ENCODE assay signal across 12 cellular contexts in the genomic region with DNA sequence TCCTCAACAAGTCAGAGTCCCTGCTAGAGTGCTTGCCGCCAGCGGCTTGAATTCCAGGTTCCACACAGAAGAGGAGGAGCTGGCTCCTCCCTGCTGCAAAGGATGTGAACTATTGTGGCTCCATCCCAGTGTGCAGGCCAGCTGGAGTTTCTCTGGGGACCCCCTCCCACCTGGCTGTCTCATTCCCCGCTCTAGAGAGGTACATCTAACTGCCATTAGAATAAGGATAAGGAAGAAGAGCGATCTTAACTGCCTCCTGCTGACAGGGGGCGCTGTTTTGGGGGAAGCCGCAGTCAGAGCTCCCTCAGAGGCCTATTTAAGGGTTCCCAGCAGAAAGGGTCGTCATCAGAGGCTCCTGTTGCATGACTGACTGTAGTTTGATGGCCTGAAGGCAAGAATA. TPM values are rescaled to one million over a fixed set of nuclear protein-coding genes. Genes with fewer than 3 reads are reported as not detected.
DNase-seq lines count a peak whose midpoint lies in the region; ATAC-seq, FAIRE-seq and TF ChIP-seq lines count a peak whose summit lies in the region.
"Had no signal": no experiment of that assay in that cellular context is flagged by ENCODE, and none has a peak within 500 bp of the region (broad histone marks: within the 10 kb centered on the region; RNA-seq: fewer than 3 reads in every experiment).

No MANE protein-coding gene starts in this region.

- intact Hi-C loops in K562 (cut with micrococcal nuclease): loop anchor here (2.0 kb wide), 1 partner anchor 33 kb away; no protein-coding TSS in a partner anchor
- intact Hi-C loops in CD4-positive, alpha-beta T cell (cut with DNase I, micrococcal nuclease): no loop called here

- H3K27me3 ChIP-seq in Karpas-422 (ENCODE audit: low read length) (no peaks in the 10 kb centered on the region), K562 (ENCODE audit: control insufficient read depth in 2 of 2, insufficient read depth in 2 of 2, low read length in 2 of 2) (no peaks in the 10 kb centered on the region), neuronal stem cell (ENCODE audit: control insufficient read depth in 3 of 3, insufficient read depth in 3 of 3, low read depth in 1 of 3, low read length in 3 of 3) (peaks cover 0 to 3% (median 0%) of the 10 kb centered on the region in 3 experiments)
- no peaks in the 10 kb centered on the region for H3K27me3 ChIP-seq in CD4-positive, alpha-beta T cell (ENCODE audit: control insufficient read depth, insufficient read depth, low read length)

- H3K27ac ChIP-seq in Karpas-422 (ENCODE audit: low read length): no peak overlapping the region
- H3K27ac ChIP-seq in K562 (ENCODE audit: extremely low read depth, low read depth, low read length): peak overlapping the region; percentile 65; the same call in 1 of the 3 replicates
- H3K27ac ChIP-seq in neuronal stem cell (replicated peaks; ENCODE audit: low read length): no peak overlapping the region
- no peak overlapping the region for H3K27ac ChIP-seq in CD4-positive, alpha-beta T cell (ENCODE audit: low read depth, low read length)
- H3K27ac ChIP-seq: SJSA1 had no signal

- no peak overlapping the region for H3K14ac ChIP-seq in neuronal stem cell (ENCODE audit: low read length)

- peaks cover 36% of the 10 kb centered on the region for H3K27me3 Mint-ChIP-seq in CD4-positive, alpha-beta T cell

- no peak overlapping the region for H3K4ac ChIP-seq in neuronal stem cell (ENCODE audit: low read length)

- H3K9ac ChIP-seq in Karpas-422 (ENCODE audit: low read length) (no peak overlapping the region), K562 (ENCODE audit: insufficient read depth in 1 of 2, low read depth in 2 of 2, low read length in 2 of 2) (no peak overlapping the region), neuronal stem cell (ENCODE audit: low read depth, low read length, poor library complexity) (no peak overlapping the region)

- H3K36me3 ChIP-seq in Karpas-422 (ENCODE audit: insufficient read depth, low read length) (no peaks in the 10 kb centered on the region), K562 (ENCODE audit: control insufficient read depth, insufficient read depth, low read length) (no peaks in the 10 kb centered on the region), neuronal stem cell (replicated peaks in 1 of 2; ENCODE audit: control insufficient read depth in 2 of 2, insufficient read depth in 2 of 2, low read length in 2 of 2) (no peaks in the 10 kb centered on the region)
- H3K36me3 ChIP-seq: HAP-1, SJSA1 had no signal

- DNase-seq in DMS 273 (lab: John Stamatoyannopoulos, UW; ENCODE audit: unreplicated experiment): peak; percentile 57
- DNase-seq in DMS 273 treated with DMSO at 0.1 percent for 48 hours (lab: John Stamatoyannopoulos, UW): no peak
- peak; percentile 75 for DNase-seq in Karpas-422
- peak; percentile 20 to 78 (median 28) for DNase-seq in K562 (ENCODE audit: extremely low read depth in 1 of 4, low spot score in 3 of 4)
- DNase-seq in neuronal stem cell (ENCODE audit: low spot score): peak; percentile 54
- no peak for DNase-seq in CD4-positive, alpha-beta T cell
- DNase-seq in frontal cortex (ENCODE audit: low spot score in 2 of 2): no peak
- DNase-seq: 8988T had no signal

- no peak overlapping the region for H3K18ac ChIP-seq in neuronal stem cell (ENCODE audit: low read length)

- H4K20me1 ChIP-seq in Karpas-422 (ENCODE audit: insufficient read depth, low read depth, low read length) (no peaks in the 10 kb centered on the region), K562 (replicated peaks; ENCODE audit: control insufficient read depth, insufficient read depth, low read length) (no peaks in the 10 kb centered on the region)

- H3K79me1 ChIP-seq in neuronal stem cell (ENCODE audit: low read depth, low read length): no peaks in the 10 kb centered on the region

- H3K4me2 ChIP-seq in Karpas-422 (ENCODE audit: low read depth, low read length, poor library complexity, severe bottlenecking): no peak overlapping the region
- H3K4me2 ChIP-seq in K562 (ENCODE audit: insufficient read depth, low read length): peak overlapping the region; percentile 13; the same call in 1 of the 2 replicates
- no peak overlapping the region for H3K4me2 ChIP-seq in neuronal stem cell (ENCODE audit: insufficient read depth, low read length, poor library complexity, severe bottlenecking)

- POLR2A ChIA-PET in K562 (lab: Yijun Ruan, JAX): interaction anchor here (0.8 to 1.3 kb wide), 3 partner anchors 13 to 140 kb away, joined by 3 read pairs; a partner anchor contains a TSS
- POLR2A ChIA-PET in CD4-positive, alpha-beta T cell (lab: Charles Lee): no interaction called here

- TF ChIP-seq RAD21 in K562 (CRISPR knock-in tag; conservative IDR thresholded peaks at IDR 0.05 in 1 of 2, IDR thresholded peaks at IDR 0.05 in 1 of 2): peak in 1 of 2 experiments; percentile 61; a peak in 3 of 4 replicates

- no peak overlapping the region for H2BK5ac ChIP-seq in neuronal stem cell (ENCODE audit: low read length)

- H4K8ac ChIP-seq in neuronal stem cell (ENCODE audit: low read depth, low read length): no peak overlapping the region

- no peak overlapping the region for H2BK12ac ChIP-seq in neuronal stem cell (ENCODE audit: low read length)

- CTCF ChIA-PET in K562 (lab: Yijun Ruan, JAX; ENCODE audit: low intra/inter-chr PET ratio): no interaction called here
- CTCF ChIA-PET in CD4-positive, alpha-beta T cell (lab: Charles Lee): no interaction called here

- H3K4me1 Mint-ChIP-seq in CD4-positive, alpha-beta T cell (ENCODE audit: low read depth): no peaks in the 10 kb centered on the region

- H3K36me3 Mint-ChIP-seq in CD4-positive, alpha-beta T cell (ENCODE audit: low read depth): no peaks in the 10 kb centered on the region

- no peaks in the 10 kb centered on the region for H3K9me3 Mint-ChIP-seq in CD4-positive, alpha-beta T cell
- H3K9me3 Mint-ChIP-seq: dendritic cell treated with granulocyte-macrophage colony-stimulating factor and Interleukin-4, amounts not matched to agents 40 ng/mL and 50 ng/mL, for 4 days had no signal

- TF ChIP-seq EP300 in K562 (IDR thresholded peaks at IDR 0.05; ENCODE audit: low read length): no peak

- H3K4me3 ChIP-seq in Karpas-422 (ENCODE audit: low read length) (no peak overlapping the region), K562 (no peak overlapping the region), neuronal stem cell (ENCODE audit: low read length in 2 of 2) (no peak overlapping the region)
- H3K4me3 ChIP-seq: HAP-1, SJSA1 had no signal

- peak; percentile 78 for FAIRE-seq in K562 (lab: Jason Lieb, UNC)
- no peak for FAIRE-seq in frontal cortex (lab: Jason Lieb, UNC)

- no peaks in the 10 kb centered on the region for H3K9me1 ChIP-seq in K562 (ENCODE audit: control insufficient read depth, insufficient read depth, low read length)

- BruUV-seq in K562 (replicated peaks; lab: Mats Ljungman, UMichigan): no TSS peak

- in situ Hi-C loops in K562 (cut with MboI): no loop called here

- H2BK120ac ChIP-seq in neuronal stem cell (ENCODE audit: low read depth, low read length): no peak overlapping the region

- H3K4me1 ChIP-seq in Karpas-422 (ENCODE audit: low read length) (no peaks in the 10 kb centered on the region), K562 (replicated peaks in 1 of 2; ENCODE audit: control insufficient read depth in 2 of 2, insufficient read depth in 2 of 2, low read length in 2 of 2) (peaks cover 0 to 11% of the 10 kb centered on the region in 2 experiments; a peak in 3 of 5 replicates), neuronal stem cell (ENCODE audit: control insufficient read depth in 2 of 2, insufficient read depth in 1 of 2, low read depth in 1 of 2, low read length in 2 of 2) (no peaks in the 10 kb centered on the region)
- H3K4me1 ChIP-seq: HAP-1, SJSA1 had no signal

- no peak for TF ChIP-seq POLR2A in K562 (conservative IDR thresholded peaks at IDR 0.05)

- 46% methylated on average over 7 of the region's 7 CpGs for WGBS in K562 (ENCODE audit: insufficient coverage, low coverage, missing lambda C conversion rate)
- no CpG with 5 or more reads among the region's 7 CpGs for WGBS in neuronal stem cell (ENCODE audit: extremely low coverage in 2 of 2, insufficient read length in 2 of 2, insufficient replicate concordance in 1 of 2), 2 donors

- H3K79me2 ChIP-seq in Karpas-422 (ENCODE audit: low read length) (no peaks in the 10 kb centered on the region), K562 (ENCODE audit: control insufficient read depth, insufficient read depth, low read length) (no peaks in the 10 kb centered on the region)

- no peak overlapping the region for H3K23ac ChIP-seq in neuronal stem cell (ENCODE audit: low read depth, low read length, poor library complexity)

- H3K9me2 ChIP-seq in Karpas-422 (replicated peaks; ENCODE audit: insufficient read depth, low read length): no peaks in the 10 kb centered on the region

- no peak overlapping the region for H4K91ac ChIP-seq in neuronal stem cell (ENCODE audit: low read depth, low read length, poor library complexity)

- H3K9me3 ChIP-seq in Karpas-422 (ENCODE audit: low read length) (no peaks in the 10 kb centered on the region), K562 (replicated peaks; ENCODE audit: control insufficient read depth, insufficient read depth, low read depth, low read length) (no peaks in the 10 kb centered on the region), neuronal stem cell (replicated peaks in 1 of 2; ENCODE audit: control insufficient read depth in 2 of 2, insufficient read depth in 1 of 2, low read depth in 1 of 2, low read length in 2 of 2) (no peaks in the 10 kb centered on the region)
- H3K9me3 ChIP-seq in CD4-positive, alpha-beta T cell (ENCODE audit: control insufficient read depth, low read length): no peaks in the 10 kb centered on the region
- H3K9me3 ChIP-seq: HAP-1, SJSA1 had no signal

- H3K27ac Mint-ChIP-seq in CD4-positive, alpha-beta T cell: no peak overlapping the region
- H3K27ac Mint-ChIP-seq: dendritic cell treated with granulocyte-macrophage colony-stimulating factor and Interleukin-4, amounts not matched to agents 40 ng/mL and 50 ng/mL, for 4 days had no signal

- ATAC-seq in K562 (peak; percentile 89), HG02588 (IDR thresholded peaks at IDR 0.05; ENCODE audit: unreplicated experiment) (no peak)
- ATAC-seq in CD4-positive, alpha-beta T cell (ENCODE audit: poor library complexity): no peak

- peak; percentile 63 to 84 (median 69) for TF ChIP-seq CTCF in K562 (IDR thresholded peaks at IDR 0.05 in 2 of 3, conservative IDR thresholded peaks at IDR 0.05 in 1 of 3; ENCODE audit: insufficient read depth in 2 of 3, low read depth in 1 of 3, low read length in 3 of 3)
- TF ChIP-seq CTCF in CD4-positive, alpha-beta T cell (IDR thresholded peaks at IDR 0.05): no peak

- no peak overlapping the region for H3K4me3 Mint-ChIP-seq in CD4-positive, alpha-beta T cell
- H3K4me3 Mint-ChIP-seq: dendritic cell treated with granulocyte-macrophage colony-stimulating factor and Interleukin-4, amounts not matched to agents 40 ng/mL and 50 ng/mL, for 4 days had no signal

- no peak overlapping the region for H2AFZ ChIP-seq in Karpas-422 (ENCODE audit: low read length)
- peak overlapping the region; percentile 95 for H2AFZ ChIP-seq in K562 (ENCODE audit: low read depth, low read length)
- no peak overlapping the region for H2AFZ ChIP-seq in neuronal stem cell (ENCODE audit: low read length)

- H2BK15ac ChIP-seq in neuronal stem cell (ENCODE audit: low read length): no peak overlapping the region

- H2AK5ac ChIP-seq in neuronal stem cell (ENCODE audit: low read depth, low read length): no peak overlapping the region

RNA-seq across cellular contexts. Expression of a gene that starts 40.8 kb away (rescaled TPM):
- total RNA-seq in Karpas-422 (2014; rRNA removed; shearing (Covaris generic); ENCODE audit: low replicate concordance): not detected in 2 replicates
- total RNA-seq in K562 (2011; cell fraction: chromatin; rRNA removed; ENCODE audit: low replicate concordance): 0.33 and 0.39 TPM in 2 replicates
- 0.17 TPM in 1 of 2 replicates, not detected in the other for total RNA-seq in K562 (2011; cell fraction: nucleolus; rRNA removed)
- total RNA-seq in K562 (2011; cell fraction: nucleoplasm; rRNA removed): 0.08 and 0.88 TPM in 2 replicates
- total RNA-seq in K562 (2014; rRNA removed) (0.41 TPM in 1 of 2 replicates, not detected in the other), K562 (2014; rRNA removed; fragmentation: Illumina TruSeq; extraction: Trizol) (not detected in 2 replicates), K562 (2015; rRNA removed; fragmentation: Illumina TruSeq; extraction: Trizol) (0.14 and 0.64 TPM in 2 replicates), K562 (2021) (0.47 TPM in 1 of 2 replicates, not detected in the other), frontal cortex (41.6 TPM)
- polyA plus RNA-seq in K562 (2011; rRNA removed) (0.07 and 0.11 TPM in 2 replicates), K562 (2014; fragmentation: Illumina TruSeq; extraction: Trizol) (0.13 TPM in 1 of 2 replicates, not detected in the other), K562 (2014; fragmentation: Nextera tagmentation; extraction: Ambion mirVana) (under 1 TPM; 0.08 to 0.31 TPM), K562 (2014; rRNA removed) (0.43 TPM in 1 of 2 replicates, not detected in the other)
- polyA plus RNA-seq in K562 (2011; cell fraction: cytosol; rRNA removed): not detected in 2 replicates
- 0.13 and 0.20 TPM in 2 replicates for polyA plus RNA-seq in K562 (2011; cell fraction: nucleus; rRNA removed)
- polyA plus RNA-seq in K562 (2012): 0.36 and 0.46 TPM in 2 replicates
- not detected in 2 replicates for polyA minus RNA-seq in K562 (2011; rRNA and poly(A)+ RNA removed)
- polyA minus RNA-seq in K562 (2011; cell fraction: cytosol; rRNA and poly(A)+ RNA removed): not detected in 2 replicates
- polyA minus RNA-seq in K562 (2011; cell fraction: nucleus; rRNA and poly(A)+ RNA removed): not detected in 2 replicates
- polyA plus RNA-seq in neuronal stem cell (2013, experiment 1 of 2): 0.24 TPM
- 0.19 TPM for polyA plus RNA-seq in neuronal stem cell (2013, experiment 2 of 2)
- total RNA-seq in CD4-positive, alpha-beta T cell: not detected

Comparison
In these comparisons a context has a peak if more than half of its experiments do, and no peak if none do; other contexts are left out.
1. DNase-seq: peak in DMS 273 (single experiment), Karpas-422 (single experiment), K562 (4 of 4) and neuronal stem cell (single experiment); none in DMS 273 treated with DMSO at 0.1 percent for 48 hours (single experiment), CD4-positive, alpha-beta T cell (0 of 10) and frontal cortex (0 of 2).
2. RNA of a gene that starts 40.8 kb away (total RNA-seq): 41.6 TPM in frontal cortex (single experiment); 0.08 to 0.88 TPM in K562, not detected in CD4-positive, alpha-beta T cell and not detected in Karpas-422; every median in the first group is over 10 times any median in the second.